In genomic region chr19:39695759-39696158, GRCh38 we compare ENCODE assay signal across 11 cellular contexts. TPM values are rescaled to one million over a fixed set of nuclear protein-coding genes. Genes with fewer than 3 reads are reported as not detected.
"Had no signal": no experiment of that assay in that cellular context is flagged by ENCODE, and none has a peak within 500 bp of the region (broad histone marks: within the 10 kb centered on the region; RNA-seq: fewer than 3 reads in every experiment).

No MANE protein-coding gene starts in this region.

- ATAC-seq: GM23338, HCT116 had no signal

- H3K9me3 ChIP-seq: HAP-1 had no signal

- H3K9ac ChIP-seq: GM23248 had no signal

- H3K4me3 ChIP-seq: GM23248, GM23338, HAP-1 had no signal

- H3K27ac ChIP-seq: GM23248 had no signal

- DNase-seq: GM23248, GOT3, H7, H9, HCEC 1CT, HFFc6 had no signal

- FAIRE-seq: H54 had no signal

- H3K4me2 ChIP-seq: GM23338 had no signal

- H2AFZ ChIP-seq: GM23248, GM23338 had no signal

- H3K36me3 ChIP-seq: HAP-1 had no signal

- H3K4me1 ChIP-seq: HAP-1 had no signal

RNA-seq across cellular contexts. Expression of gene LGALS14, which starts 8.5 kb away (rescaled TPM):
- total RNA-seq: GM23248, GM23338, H4, H7, H9, HFFc6 had no signal
- polyA plus RNA-seq: GM23248, GM23338 had no signal

RNA-seq across cellular contexts. Expression of gene LGALS16, which starts 40.0 kb away (rescaled TPM):
- total RNA-seq: GM23248, GM23338, H4, H7, H9, HFFc6 had no signal
- polyA plus RNA-seq: GM23248, GM23338 had no signal

RNA-seq across cellular contexts. Expression of gene CLC, which starts 42.1 kb away (rescaled TPM):
- total RNA-seq: GM23248, GM23338, H7, HFFc6 had no signal
- polyA plus RNA-seq: GM23248, GM23338 had no signal
